ENCODE assay signal across 1 cellular context in the genomic region with DNA sequence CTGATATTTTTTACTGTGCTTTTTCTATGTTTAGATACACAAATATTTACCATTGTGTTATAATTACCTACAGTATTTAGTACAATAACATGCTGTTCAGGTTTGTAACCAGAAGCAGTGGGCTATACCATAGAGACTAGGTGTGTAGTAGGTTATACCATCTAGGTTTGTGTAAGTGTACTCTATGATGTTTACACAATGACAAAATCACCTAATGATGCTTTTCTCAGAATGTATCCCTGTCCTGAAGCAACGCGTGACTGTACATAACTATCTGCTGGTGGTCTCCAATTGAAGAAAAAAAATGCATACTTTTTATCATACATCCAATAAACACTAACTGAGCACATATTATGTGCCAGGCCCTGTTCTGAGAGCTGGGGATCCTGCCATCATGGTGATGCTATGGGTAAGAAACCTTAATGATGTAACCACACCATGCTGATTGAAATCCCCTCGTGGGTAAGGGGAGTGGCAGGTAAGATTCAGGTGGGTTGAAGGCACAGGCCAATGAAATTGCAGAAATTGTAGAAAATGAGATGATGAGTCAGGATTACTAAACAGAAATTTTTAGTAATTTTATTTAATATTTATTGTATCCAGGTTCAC.
TF ChIP-seq lines count a peak whose summit lies in the region.

No MANE protein-coding gene starts in this region.

TF ChIP-seq in GM12878, 131 proteins besides CTCF, POLR2A, EP300 and RAD21:
- TF ChIP-seq HDAC2 (IDR thresholded peaks at IDR 0.05) (no peak), MEF2A (IDR thresholded peaks at IDR 0.05; ENCODE audit: insufficient read depth, low read depth, low read length) (no peak), ZBTB4 (CRISPR knock-in tag; IDR thresholded peaks at IDR 0.05) (no peak), ZNF687 (IDR thresholded peaks at IDR 0.05) (no peak), MXI1 (IDR thresholded peaks at IDR 0.05; ENCODE audit: low read depth, low read length) (no peak), NFXL1 (IDR thresholded peaks at IDR 0.05; ENCODE audit: borderline replicate concordance) (no peak), POU2F2 (IDR thresholded peaks at IDR 0.05; ENCODE audit: borderline replicate concordance, low read depth, low read length) (no peak), MLLT1 (IDR thresholded peaks at IDR 0.05) (no peak)
- TF ChIP-seq, protein P1, sequence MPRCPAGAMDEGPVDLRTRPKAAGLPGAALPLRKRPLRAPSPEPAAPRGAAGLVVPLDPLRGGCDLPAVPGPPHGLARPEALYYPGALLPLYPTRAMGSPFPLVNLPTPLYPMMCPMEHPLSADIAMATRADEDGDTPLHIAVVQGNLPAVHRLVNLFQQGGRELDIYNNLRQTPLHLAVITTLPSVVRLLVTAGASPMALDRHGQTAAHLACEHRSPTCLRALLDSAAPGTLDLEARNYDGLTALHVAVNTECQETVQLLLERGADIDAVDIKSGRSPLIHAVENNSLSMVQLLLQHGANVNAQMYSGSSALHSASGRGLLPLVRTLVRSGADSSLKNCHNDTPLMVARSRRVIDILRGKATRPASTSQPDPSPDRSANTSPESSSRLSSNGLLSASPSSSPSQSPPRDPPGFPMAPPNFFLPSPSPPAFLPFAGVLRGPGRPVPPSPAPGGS (IDR thresholded peaks at IDR 0.05; ENCODE audit: borderline replicate concordance, insufficient read depth, low read depth, low read length, poor library complexity, severe bottlenecking) = no peak
